In the genomic region with DNA sequence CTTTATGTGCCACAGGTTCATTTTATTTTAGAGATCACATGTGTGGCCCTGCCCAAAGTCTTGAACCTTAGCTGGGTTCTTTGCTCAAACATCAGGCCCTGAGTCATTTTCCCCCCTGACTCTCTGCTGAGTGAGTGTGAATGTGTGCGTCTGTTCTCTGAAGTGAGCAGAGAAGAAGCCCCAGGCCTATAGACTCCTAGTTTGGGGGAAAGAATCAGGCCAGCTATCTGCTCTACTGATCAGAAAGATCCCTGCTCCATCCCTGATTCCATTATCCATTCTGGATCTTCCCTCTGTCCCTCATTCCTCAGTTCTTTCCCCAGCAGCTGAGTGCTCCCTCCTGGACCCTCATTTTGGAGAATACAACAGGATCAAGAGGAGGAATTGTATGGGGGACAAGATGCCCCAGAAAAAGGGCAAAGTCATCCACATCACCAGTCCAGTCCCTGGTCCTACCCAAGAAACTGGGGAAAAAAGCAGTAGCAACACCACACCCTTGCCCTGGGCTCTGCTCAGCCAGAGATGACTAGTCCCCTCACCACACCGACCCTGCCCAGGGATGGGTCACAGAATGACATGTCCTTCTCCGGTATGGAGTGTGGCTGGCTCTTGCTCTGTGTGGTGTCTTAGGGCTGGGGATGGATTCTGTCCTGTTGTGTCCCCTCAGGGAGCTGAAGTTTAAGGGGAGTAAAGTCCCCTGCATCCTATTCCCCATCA, we compare ENCODE assay signal across 15 cellular contexts. TPM values are rescaled to one million over a fixed set of nuclear protein-coding genes. Genes with fewer than 3 reads are reported as not detected.
DNase-seq lines count a peak whose midpoint lies in the region; ATAC-seq and TF ChIP-seq lines count a peak whose summit lies in the region.
"Had no signal": no experiment of that assay in that cellular context is flagged by ENCODE, and none has a peak within 500 bp of the region (broad histone marks: within the 10 kb centered on the region; RNA-seq: fewer than 3 reads in every experiment).

No MANE protein-coding gene starts in this region.

- POLR2A ChIA-PET in RWPE1 (lab: Yijun Ruan, JAX; ENCODE audit: low non-redundant PET) = no interaction called here

- H3K27me3 Mint-ChIP-seq in GM23338 (ENCODE audit: insufficient read depth, low read depth, poor library complexity) = peaks cover 82% of the 10 kb centered on the region

- peaks cover 7% of the 10 kb centered on the region for H3K4me1 Mint-ChIP-seq in GM23338

- H3K9me2 ChIP-seq in GM23338 (ENCODE audit: insufficient read depth) = no peaks in the 10 kb centered on the region

- H3K79me2 ChIP-seq in GM23338 (replicated peaks; ENCODE audit: insufficient read depth) = no peaks in the 10 kb centered on the region

- intact Hi-C loops in posterior vena cava (cut with DNase I) (no loop called here), psoas muscle (cut with DNase I) (no loop called here)

- no peaks in the 10 kb centered on the region; the same call in 1 of the 2 replicates for H4K20me1 ChIP-seq in GM23338 (replicated peaks; ENCODE audit: insufficient read depth)
- H4K20me1 ChIP-seq: BLaER1 treated with 17β-estradiol and CSF1 and Interleukin-3, amounts not matched to agents 10 nM and 100 nM had no signal

- no peaks in the 10 kb centered on the region; the same call in 2 of the 3 replicates for H3K9me3 Mint-ChIP-seq in GM23338
- H3K9me3 Mint-ChIP-seq: CD8-positive, alpha-beta memory T cell; HFFc6 had no signal

- 49 to 66% (median 65%) methylated on average over 2 to 3 of the region's 3 CpGs for WGBS in psoas muscle, 3 donors

- H3K4me1 ChIP-seq in GM23338 (ENCODE audit: insufficient read depth) (peaks cover 16% of the 10 kb centered on the region; the same call in 1 of the 2 replicates), psoas muscle (peaks cover 3% of the 10 kb centered on the region)
- H3K4me1 ChIP-seq: SJCRH30 had no signal

- H3K36me3 ChIP-seq in GM23338 (ENCODE audit: insufficient read depth) (no peaks in the 10 kb centered on the region), psoas muscle (ENCODE audit: insufficient read depth in 1 of 2, low read depth in 1 of 2) (no peaks in the 10 kb centered on the region)
- H3K36me3 ChIP-seq: BLaER1 treated with 17β-estradiol and CSF1 and Interleukin-3, amounts not matched to agents 10 nM and 100 nM; SJCRH30 had no signal

- H3K27ac Mint-ChIP-seq in GM23338 = no peak overlapping the region
- H3K27ac Mint-ChIP-seq: CD8-positive, alpha-beta memory T cell; HFFc6 had no signal

- CTCF ChIA-PET in RWPE1 (lab: Yijun Ruan, JAX) = interaction anchor here (0.8 to 1.1 kb wide), 2 partner anchors 8 to 15 kb away, joined by 3 to 7 read pairs; no protein-coding TSS in a partner anchor

- H2AFZ ChIP-seq in GM23338 = no peak overlapping the region
- H2AFZ ChIP-seq: PC-9 had no signal

- H3K4me3 Mint-ChIP-seq in GM23338 = no peak overlapping the region
- H3K4me3 Mint-ChIP-seq: CD8-positive, alpha-beta memory T cell; HFFc6 had no signal

- TF ChIP-seq CTCF in GM23338 (conservative IDR thresholded peaks at IDR 0.05; ENCODE audit: low read depth in 2 of 2) = no peak
- no peak for TF ChIP-seq CTCF in RWPE1 (conservative IDR thresholded peaks at IDR 0.05; ENCODE audit: low read depth)
- TF ChIP-seq CTCF in epithelial cell of esophagus (IDR thresholded peaks at IDR 0.05; ENCODE audit: insufficient read depth, low read depth, low read length, missing control alignments) = no peak
- TF ChIP-seq CTCF in psoas muscle (IDR thresholded peaks at IDR 0.05) = no peak

- no peak overlapping the region for H3K4me2 ChIP-seq in GM23338
- H3K4me2 ChIP-seq: KMS-11, PC-9 had no signal

- H3K27me3 ChIP-seq in GM23338 (ENCODE audit: insufficient read depth) = peaks cover 99% of the 10 kb centered on the region
- H3K27me3 ChIP-seq in psoas muscle (ENCODE audit: insufficient read depth in 3 of 3, low read length in 2 of 3) = peaks cover 0 to 66% (median 28%) of the 10 kb centered on the region in 3 donors

- H3K27ac ChIP-seq in GM23338 (ENCODE audit: low read depth) = no peak overlapping the region
- peak overlapping the region; percentile 13 for H3K27ac ChIP-seq in RWPE1
- no peak overlapping the region for H3K27ac ChIP-seq in psoas muscle
- H3K27ac ChIP-seq: BLaER1 treated with 17β-estradiol and CSF1 and Interleukin-3, amounts not matched to agents 10 nM and 100 nM; KMS-11; PC-9; SJCRH30 had no signal

- H3F3A ChIP-seq in GM23338 (replicated peaks; ENCODE audit: low read depth) = no peaks in the 10 kb centered on the region

- no peaks in the 10 kb centered on the region; the same call in 2 of the 3 replicates for H3K36me3 Mint-ChIP-seq in GM23338 (ENCODE audit: low read depth)
- H3K36me3 Mint-ChIP-seq: CD8-positive, alpha-beta memory T cell had no signal

- no peak for ATAC-seq in GM23338
- no peak for ATAC-seq in psoas muscle

- no peaks in the 10 kb centered on the region for H3K9me3 ChIP-seq in psoas muscle
- H3K9me3 ChIP-seq: SJCRH30 had no signal

- H3K4me3 ChIP-seq in GM23338 = no peak overlapping the region
- no peak overlapping the region for H3K4me3 ChIP-seq in epithelial cell of esophagus (ENCODE audit: low read length)
- no peak overlapping the region for H3K4me3 ChIP-seq in psoas muscle
- H3K4me3 ChIP-seq: BLaER1 treated with 17β-estradiol and CSF1 and Interleukin-3, amounts not matched to agents 10 nM and 100 nM; PC-9; SJCRH30 had no signal

- no peak for DNase-seq in GM23338 (ENCODE audit: low spot score)
- DNase-seq in RWPE1 (ENCODE audit: low spot score) = no peak
- DNase-seq in epithelial cell of esophagus (ENCODE audit: low read depth) = peak; percentile 61
- peak; percentile 32 for DNase-seq in posterior vena cava (ENCODE audit: low spot score)
- DNase-seq in NCI-H2081 (lab: John Stamatoyannopoulos, UW) = no peak
- no peak for DNase-seq in psoas muscle
- DNase-seq in stimulated activated naive CD4-positive, alpha-beta T cell (lab: John Stamatoyannopoulos, UW) = no peak
- DNase-seq: CD8-positive, alpha-beta memory T cell; HFFc6; NCI-H1417 treated with DMSO at 0.1 percent for 48 hours; NCI-H1930; PC-9 had no signal

TF ChIP-seq in GM23338, 12 proteins besides CTCF, POLR2A, EP300 and RAD21:
- peak; percentile 22 for TF ChIP-seq EZH2 (IDR thresholded peaks at IDR 0.05; ENCODE audit: low read depth, unreplicated experiment)
- TF ChIP-seq, protein P1, sequence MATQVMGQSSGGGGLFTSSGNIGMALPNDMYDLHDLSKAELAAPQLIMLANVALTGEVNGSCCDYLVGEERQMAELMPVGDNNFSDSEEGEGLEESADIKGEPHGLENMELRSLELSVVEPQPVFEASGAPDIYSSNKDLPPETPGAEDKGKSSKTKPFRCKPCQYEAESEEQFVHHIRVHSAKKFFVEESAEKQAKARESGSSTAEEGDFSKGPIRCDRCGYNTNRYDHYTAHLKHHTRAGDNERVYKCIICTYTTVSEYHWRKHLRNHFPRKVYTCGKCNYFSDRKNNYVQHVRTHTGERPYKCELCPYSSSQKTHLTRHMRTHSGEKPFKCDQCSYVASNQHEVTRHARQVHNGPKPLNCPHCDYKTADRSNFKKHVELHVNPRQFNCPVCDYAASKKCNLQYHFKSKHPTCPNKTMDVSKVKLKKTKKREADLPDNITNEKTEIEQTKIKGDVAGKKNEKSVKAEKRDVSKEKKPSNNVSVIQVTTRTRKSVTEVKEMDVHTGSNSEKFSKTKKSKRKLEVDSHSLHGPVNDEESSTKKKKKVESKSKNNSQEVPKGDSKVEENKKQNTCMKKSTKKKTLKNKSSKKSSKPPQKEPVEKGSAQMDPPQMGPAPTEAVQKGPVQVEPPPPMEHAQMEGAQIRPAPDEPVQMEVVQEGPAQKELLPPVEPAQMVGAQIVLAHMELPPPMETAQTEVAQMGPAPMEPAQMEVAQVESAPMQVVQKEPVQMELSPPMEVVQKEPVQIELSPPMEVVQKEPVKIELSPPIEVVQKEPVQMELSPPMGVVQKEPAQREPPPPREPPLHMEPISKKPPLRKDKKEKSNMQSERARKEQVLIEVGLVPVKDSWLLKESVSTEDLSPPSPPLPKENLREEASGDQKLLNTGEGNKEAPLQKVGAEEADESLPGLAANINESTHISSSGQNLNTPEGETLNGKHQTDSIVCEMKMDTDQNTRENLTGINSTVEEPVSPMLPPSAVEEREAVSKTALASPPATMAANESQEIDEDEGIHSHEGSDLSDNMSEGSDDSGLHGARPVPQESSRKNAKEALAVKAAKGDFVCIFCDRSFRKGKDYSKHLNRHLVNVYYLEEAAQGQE (IDR thresholded peaks at IDR 0.05; ENCODE audit: unreplicated experiment) = no peak

RNA-seq across cellular contexts. Expression of a gene that starts 3.2 kb away (rescaled TPM):
- total RNA-seq in GM23338 (2014; rRNA removed; shearing (Covaris generic)) = 0.69 and 2.1 TPM in 2 replicates
- 0.66 and 0.73 TPM in 2 replicates for polyA plus RNA-seq in GM23338 (2016; fragmentation: Nextera tagmentation; extraction: Ambion mirVana)
- 1 to 10 TPM in 1 of 2 donors, under 1 TPM in 1; 0.62 to 4.4 TPM for total RNA-seq in posterior vena cava
- under 1 TPM; 0.46 to 0.94 (median 0.59) TPM for total RNA-seq in psoas muscle
- under 1 TPM; 0.03 to 0.18 (median 0.17) TPM for polyA plus RNA-seq in psoas muscle
- total RNA-seq: PC-9, SJCRH30 had no signal

RNA-seq across cellular contexts. Expression of a gene that starts 3.3 kb away (rescaled TPM):
- not detected in 2 replicates for total RNA-seq in GM23338 (2014; rRNA removed; shearing (Covaris generic))
- polyA plus RNA-seq in GM23338 (2016; fragmentation: Nextera tagmentation; extraction: Ambion mirVana) (not detected in 2 replicates), psoas muscle (under 1 TPM in 2 of 3 donors, not detected in 1; 0.04 to 0.05 TPM)
- total RNA-seq in posterior vena cava (1 to 10 TPM in 1 of 2 donors, under 1 TPM in 1; 0.81 to 5.3 TPM), psoas muscle (under 1 TPM in 2 of 4 donors, not detected in 2; 0.44 to 0.56 TPM)

RNA-seq across cellular contexts. Expression of a gene that starts 18.9 kb away (rescaled TPM):
- total RNA-seq in GM23338 (2014; rRNA removed; shearing (Covaris generic)) = not detected in 2 replicates
- polyA plus RNA-seq in GM23338 (2016; fragmentation: Nextera tagmentation; extraction: Ambion mirVana) = not detected in 2 replicates
- total RNA-seq in posterior vena cava = not detected
- not detected for total RNA-seq in psoas muscle
- polyA plus RNA-seq in psoas muscle = under 1 TPM in 1 of 3 donors, not detected in 2; 0.11 TPM
- total RNA-seq: CD8-positive, alpha-beta memory T cell; HFFc6; PC-9; SJCRH30 had no signal
- polyA plus RNA-seq: CD8-positive, alpha-beta memory T cell had no signal

RNA-seq across cellular contexts. Expression of a gene that starts 19.0 kb away (rescaled TPM):
- not detected in 2 replicates for total RNA-seq in GM23338 (2014; rRNA removed; shearing (Covaris generic))
- polyA plus RNA-seq in GM23338 (2016; fragmentation: Nextera tagmentation; extraction: Ambion mirVana) (not detected in 2 replicates), psoas muscle (under 1 TPM; 0.01 to 0.06 (median 0.01) TPM)
- total RNA-seq in posterior vena cava (1 to 10 TPM in 1 of 2 donors, under 1 TPM in 1; 0.57 to 2.7 TPM), psoas muscle (under 1 TPM in 2 of 4 donors, not detected in 2; 0.04 to 0.73 TPM)
- total RNA-seq: CD8-positive, alpha-beta memory T cell; HFFc6; PC-9; SJCRH30 had no signal
- polyA plus RNA-seq: CD8-positive, alpha-beta memory T cell had no signal

RNA-seq across cellular contexts. Expression of a gene that starts 54.8 kb away (rescaled TPM):
- total RNA-seq in GM23338 (2014; rRNA removed; shearing (Covaris generic)) = 15.1 and 15.6 TPM in 2 replicates
- polyA plus RNA-seq in GM23338 (2016; fragmentation: Nextera tagmentation; extraction: Ambion mirVana) (5.8 and 6.6 TPM in 2 replicates), psoas muscle (1 to 10 TPM in 2 of 3 donors, under 1 TPM in 1; 0.73 to 2.0 (median 1.7) TPM)
- total RNA-seq in posterior vena cava (1 to 10 TPM; 8.0 to 8.5 TPM), psoas muscle (1 to 10 TPM; 1.4 to 4.0 (median 2.1) TPM)

Comparison
In these comparisons a context has a peak if more than half of its experiments do, and no peak if none do; other contexts are left out.
1. DNase-seq: peak in epithelial cell of esophagus (single experiment) and posterior vena cava (single experiment); none in GM23338 (single experiment), RWPE1 (single experiment), NCI-H2081 (0 of 2), psoas muscle (0 of 2) and stimulated activated naive CD4-positive, alpha-beta T cell (0 of 6).